20 cellular contexts compared by ENCODE assay signal in the genomic region with DNA sequence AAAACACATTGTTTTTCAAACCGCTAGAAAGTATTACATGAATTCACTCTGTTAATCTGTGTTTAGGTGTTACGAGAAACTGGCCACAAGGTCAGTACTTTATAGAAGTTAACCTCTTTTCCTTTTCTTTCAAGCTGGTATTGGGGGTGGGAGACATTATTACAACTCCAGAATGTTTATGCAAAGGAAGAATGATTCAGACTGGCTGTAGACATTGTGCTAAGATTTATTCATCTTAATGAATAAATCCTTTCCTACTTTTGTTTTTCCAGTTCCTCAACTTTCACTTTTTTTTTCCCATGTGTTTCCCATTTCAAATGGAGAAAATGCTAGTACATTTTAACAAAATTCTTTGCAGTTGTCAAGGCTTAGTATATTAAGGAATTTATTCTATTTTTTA. TPM values are rescaled to one million over a fixed set of nuclear protein-coding genes. Genes with fewer than 3 reads are reported as not detected.
DNase-seq lines count a peak whose midpoint lies in the region; ATAC-seq, FAIRE-seq and TF ChIP-seq lines count a peak whose summit lies in the region.
"Had no signal": no experiment of that assay in that cellular context is flagged by ENCODE, and none has a peak within 500 bp of the region (broad histone marks: within the 10 kb centered on the region; RNA-seq: fewer than 3 reads in every experiment).

No MANE protein-coding gene starts in this region.

- no peak overlapping the region for H2BK15ac ChIP-seq in H9 (ENCODE audit: low read depth, low read length)

- WGBS in SK-N-SH (ENCODE audit: low lambda C conversion rate) = 78% methylated on average over 2 of the region's 2 CpGs
- no CpG with 5 or more reads among the region's 2 CpGs for WGBS in H9 (ENCODE audit: extremely low coverage, insufficient read length, low lambda C conversion rate)

- H3K79me1 ChIP-seq in H9 (ENCODE audit: insufficient read depth, low read depth, low read length, poor library complexity, severe bottlenecking) = no peaks in the 10 kb centered on the region

- no peak overlapping the region for H3K4ac ChIP-seq in H9 (ENCODE audit: low read depth, low read length)

- H3K27ac ChIP-seq in SK-N-SH (ENCODE audit: low read depth in 2 of 2, low read length in 1 of 2) = peak overlapping the region in 1 of 2 experiments; percentile 56; a peak in 2 of 4 replicates
- H3K27ac ChIP-seq in H9 (ENCODE audit: insufficient read length, low read depth, low read length) = no peak overlapping the region
- H3K27ac ChIP-seq: 22Rv1, heart left ventricle, suprapubic skin had no signal

- H3K27ac Mint-ChIP-seq in H9 = no peak overlapping the region
- H3K27ac Mint-ChIP-seq: activated CD4-positive, alpha-beta T cell treated with anti-CD3 and anti-CD28 coated beads, Interleukin-2, amount 10 ng/mL, durations not matched to agents 24 days and 14 days; CD14-positive monocyte; natural killer cell treated with Interleukin-12 subunit alpha and Interleukin-12 subunit beta and Interleukin-15 and Interleukin-18, amount 100 ng/mL, for 72 hours; progenitor cell of endocrine pancreas had no signal

- DNase-seq in SK-N-SH (no peak), iris pigment epithelial cell (ENCODE audit: low read depth) (peak; percentile 81), NCI-H524 treated with DMSO at 0.1 percent for 48 hours (lab: John Stamatoyannopoulos, UW) (no peak), H9 (no peak), SKM-1 treated with dmso at 0.1 percent for 144 hours (lab: John Stamatoyannopoulos, UW; ENCODE audit: unreplicated experiment) (no peak), NCI-H2171 (lab: John Stamatoyannopoulos, UW) (no peak)
- DNase-seq: activated CD4-positive, alpha-beta T cell treated with anti-CD3 and anti-CD28 coated beads, Interleukin-2, amount 10 ng/mL, durations not matched to agents 24 days and 14 days; activated gamma-delta T cell treated with Interleukin-2 at 50 U/mL for 16 hours; DMS 273 treated with DMSO at 0.1 percent for 48 hours; heart left ventricle; islet precursor cell; mesendoderm had no signal

- H2BK12ac ChIP-seq in H9 (ENCODE audit: insufficient read length, low read depth, low read length) = no peak overlapping the region

- ATAC-seq in SK-N-SH treated with all-trans-retinoic acid at 6 μM for 48 hours = no peak
- ATAC-seq: heart left ventricle; natural killer cell treated with Interleukin-12 subunit alpha and Interleukin-12 subunit beta and Interleukin-15 and Interleukin-18, amount 100 ng/mL, for 72 hours had no signal

- no peaks in the 10 kb centered on the region for H3K9me2 ChIP-seq in SK-N-SH

- H3K18ac ChIP-seq in H9 (ENCODE audit: insufficient read length, low read depth, low read length) = no peak overlapping the region

- peak overlapping the region; percentile 34; the same call in 1 of the 2 replicates for H3K4me2 ChIP-seq in SK-N-SH
- no peak overlapping the region for H3K4me2 ChIP-seq in H9 (ENCODE audit: insufficient read depth, insufficient read length, low read length)

- H3K27me3 ChIP-seq in SK-N-SH (ENCODE audit: insufficient read depth) (no peaks in the 10 kb centered on the region), H9 (ENCODE audit: insufficient read depth, low read length) (no peaks in the 10 kb centered on the region)
- H3K27me3 ChIP-seq: heart left ventricle, suprapubic skin had no signal

- no peaks in the 10 kb centered on the region for H3K4me1 Mint-ChIP-seq in H9
- H3K4me1 Mint-ChIP-seq: activated CD4-positive, alpha-beta T cell treated with anti-CD3 and anti-CD28 coated beads, Interleukin-2, amount 10 ng/mL, durations not matched to agents 24 days and 14 days; CD14-positive monocyte had no signal

- H2BK20ac ChIP-seq in H9 (ENCODE audit: low read depth, low read length, poor library complexity, severe bottlenecking) = no peak overlapping the region

- no peak overlapping the region for H4K8ac ChIP-seq in H9 (replicated peaks; ENCODE audit: insufficient read length, low read depth, low read length)

- no peak overlapping the region for H4K5ac ChIP-seq in H9 (ENCODE audit: insufficient read length, low read depth, low read length)

- H3T11ph ChIP-seq in H9 (ENCODE audit: low read length) = no peak overlapping the region

- TF ChIP-seq RAD21 in SK-N-SH (IDR thresholded peaks at IDR 0.05; ENCODE audit: low read length) = no peak

- H3K14ac ChIP-seq in H9 (ENCODE audit: insufficient read depth, low read length) = no peak overlapping the region

- peak; percentile 18 for FAIRE-seq in endometrium (lab: Jason Lieb, UNC)

- POLR2A ChIA-PET in SK-N-SH (lab: Yijun Ruan, JAX) = no interaction called here

- no peak for TF ChIP-seq CTCF in SK-N-SH (IDR thresholded peaks at IDR 0.05)
- TF ChIP-seq CTCF in H9 (conservative IDR thresholded peaks at IDR 0.05) = no peak

- no peak for TF ChIP-seq EP300 in SK-N-SH (IDR thresholded peaks at IDR 0.05; ENCODE audit: borderline replicate concordance in 1 of 2, low read depth in 1 of 2, low read length in 1 of 2)

- H3K9me3 Mint-ChIP-seq in H9 = no peaks in the 10 kb centered on the region
- H3K9me3 Mint-ChIP-seq: activated CD4-positive, alpha-beta T cell treated with anti-CD3 and anti-CD28 coated beads, Interleukin-2, amount 10 ng/mL, durations not matched to agents 24 days and 14 days; natural killer cell treated with Interleukin-12 subunit alpha and Interleukin-12 subunit beta and Interleukin-15 and Interleukin-18, amount 100 ng/mL, for 72 hours had no signal

- no peak overlapping the region for H2AK5ac ChIP-seq in H9 (ENCODE audit: insufficient read length, low read length)

- no peak overlapping the region for H2BK5ac ChIP-seq in H9 (ENCODE audit: insufficient read length, low read length)

- H4K20me1 ChIP-seq in SK-N-SH (ENCODE audit: insufficient read depth) (no peaks in the 10 kb centered on the region), H9 (ENCODE audit: control insufficient read depth, insufficient read depth, insufficient read length) (no peaks in the 10 kb centered on the region)

- H3K4me3 ChIP-seq in SK-N-SH (ENCODE audit: low read depth in 2 of 2, low read length in 1 of 2) = no peak overlapping the region
- H3K4me3 ChIP-seq: heart left ventricle, suprapubic skin had no signal

- H2BK120ac ChIP-seq in H9 (ENCODE audit: low read depth, low read length, poor library complexity, severe bottlenecking) = no peak overlapping the region

- H4K91ac ChIP-seq in H9 (ENCODE audit: insufficient read length, low read depth, low read length) = no peak overlapping the region

- H3K36me3 ChIP-seq in SK-N-SH (replicated peaks in 1 of 2; ENCODE audit: control insufficient read depth in 1 of 2, insufficient read depth in 2 of 2, low read length in 1 of 2) = no peaks in the 10 kb centered on the region
- H3K36me3 ChIP-seq: heart left ventricle, suprapubic skin had no signal

- H3K36me3 Mint-ChIP-seq in H9 (ENCODE audit: insufficient read depth in 1 of 3, low read depth in 3 of 3) = no peaks in the 10 kb centered on the region
- H3K36me3 Mint-ChIP-seq: CD14-positive monocyte had no signal

- peaks cover 7% of the 10 kb centered on the region for H3F3A ChIP-seq in SK-N-SH (replicated peaks; ENCODE audit: insufficient read depth)

- H3K4me3 Mint-ChIP-seq in H9 = no peak overlapping the region
- H3K4me3 Mint-ChIP-seq: activated CD4-positive, alpha-beta T cell treated with anti-CD3 and anti-CD28 coated beads, Interleukin-2, amount 10 ng/mL, durations not matched to agents 24 days and 14 days; CD14-positive monocyte; natural killer cell treated with Interleukin-12 subunit alpha and Interleukin-12 subunit beta and Interleukin-15 and Interleukin-18, amount 100 ng/mL, for 72 hours had no signal

- H2AFZ ChIP-seq in SK-N-SH (ENCODE audit: low read depth) (peak overlapping the region; percentile 69; the same call in 1 of the 2 replicates), H9 (ENCODE audit: low read length) (no peak overlapping the region)

- H3K23ac ChIP-seq in H9 (ENCODE audit: insufficient read length, low read depth, low read length) = no peak overlapping the region

- H3K79me2 ChIP-seq in SK-N-SH (ENCODE audit: insufficient read depth) (no peaks in the 10 kb centered on the region; the same call in 1 of the 2 replicates), H9 (ENCODE audit: insufficient read depth, low read length) (no peaks in the 10 kb centered on the region)

- peaks cover 0 to 10% of the 10 kb centered on the region in 2 experiments; a peak in 2 of 4 replicates for H3K4me1 ChIP-seq in SK-N-SH (ENCODE audit: control insufficient read depth in 1 of 2, insufficient read depth in 2 of 2, low read depth in 1 of 2, low read length in 1 of 2)
- no peaks in the 10 kb centered on the region for H3K4me1 ChIP-seq in H9 (ENCODE audit: insufficient read depth, low read length)
- H3K4me1 ChIP-seq: heart left ventricle had no signal

- CTCF ChIA-PET in SK-N-SH (lab: Yijun Ruan, JAX) = no interaction called here

- no peaks in the 10 kb centered on the region for H3K23me2 ChIP-seq in H9 (ENCODE audit: insufficient read length, low read depth, low read length, poor library complexity, severe bottlenecking)

- no peaks in the 10 kb centered on the region; the same call in 1 of the 2 replicates for H3K27me3 Mint-ChIP-seq in H9 (ENCODE audit: low read depth)
- H3K27me3 Mint-ChIP-seq: activated CD4-positive, alpha-beta T cell treated with anti-CD3 and anti-CD28 coated beads, Interleukin-2, amount 10 ng/mL, durations not matched to agents 24 days and 14 days had no signal

- H3K9ac ChIP-seq in SK-N-SH = 0 out of 2 replicates have a peak overlapping the region, but pooled peaks have one; percentile 4
- no peak overlapping the region for H3K9ac ChIP-seq in H9 (ENCODE audit: extremely low read depth, insufficient read length, low read length)

- H3K9me3 ChIP-seq in SK-N-SH (no peaks in the 10 kb centered on the region), H9 (ENCODE audit: control insufficient read depth, low read depth, low read length) (no peaks in the 10 kb centered on the region)
- H3K9me3 ChIP-seq: heart left ventricle, suprapubic skin had no signal

- no peak overlapping the region for H3K56ac ChIP-seq in H9 (ENCODE audit: insufficient read length, low read depth, low read length)

TF ChIP-seq in SK-N-SH treated with all-trans-retinoic acid at 6 μM for 48 hours, 23 proteins besides CTCF, POLR2A, EP300 and RAD21 (continues in another document):
- TF ChIP-seq ESRRG (CRISPR knock-in tag; IDR thresholded peaks at IDR 0.05) = no peak
- TF ChIP-seq, protein P1, sequence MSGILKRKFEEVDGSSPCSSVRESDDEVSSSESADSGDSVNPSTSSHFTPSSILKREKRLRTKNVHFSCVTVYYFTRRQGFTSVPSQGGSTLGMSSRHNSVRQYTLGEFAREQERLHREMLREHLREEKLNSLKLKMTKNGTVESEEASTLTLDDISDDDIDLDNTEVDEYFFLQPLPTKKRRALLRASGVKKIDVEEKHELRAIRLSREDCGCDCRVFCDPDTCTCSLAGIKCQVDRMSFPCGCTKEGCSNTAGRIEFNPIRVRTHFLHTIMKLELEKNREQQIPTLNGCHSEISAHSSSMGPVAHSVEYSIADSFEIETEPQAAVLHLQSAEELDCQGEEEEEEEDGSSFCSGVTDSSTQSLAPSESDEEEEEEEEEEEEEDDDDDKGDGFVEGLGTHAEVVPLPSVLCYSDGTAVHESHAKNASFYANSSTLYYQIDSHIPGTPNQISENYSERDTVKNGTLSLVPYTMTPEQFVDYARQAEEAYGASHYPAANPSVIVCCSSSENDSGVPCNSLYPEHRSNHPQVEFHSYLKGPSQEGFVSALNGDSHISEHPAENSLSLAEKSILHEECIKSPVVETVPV (CRISPR knock-in tag; IDR thresholded peaks at IDR 0.05) = no peak

RNA-seq across cellular contexts. Expression of gene OTOGL, which starts 1.2 kb away (rescaled TPM):
- polyA plus RNA-seq in SK-N-SH (2012; rRNA removed) = 0.61 and 0.97 TPM in 2 replicates
- 0.54 and 0.72 TPM in 2 replicates for polyA plus RNA-seq in SK-N-SH (2012; cell fraction: cytosol; rRNA removed)
- polyA plus RNA-seq in SK-N-SH (2012; cell fraction: nucleus; rRNA removed) = 1.3 and 3.4 TPM in 2 replicates
- 0.11 and 0.24 TPM in 2 replicates for total RNA-seq in H9 (2021)
- total RNA-seq: activated CD4-positive, alpha-beta T cell treated with anti-CD3 and anti-CD28 coated beads, Interleukin-2, amount 10 ng/mL, durations not matched to agents 24 days and 14 days; epithelial cell of proximal tubule; natural killer cell treated with Interleukin-12 subunit alpha and Interleukin-12 subunit beta and Interleukin-15 and Interleukin-18, amount 100 ng/mL, for 72 hours had no signal
- polyA plus RNA-seq: CD14-positive monocyte had no signal
